Comparison of ENCODE assay signal across 9 cellular contexts in the genomic region with DNA sequence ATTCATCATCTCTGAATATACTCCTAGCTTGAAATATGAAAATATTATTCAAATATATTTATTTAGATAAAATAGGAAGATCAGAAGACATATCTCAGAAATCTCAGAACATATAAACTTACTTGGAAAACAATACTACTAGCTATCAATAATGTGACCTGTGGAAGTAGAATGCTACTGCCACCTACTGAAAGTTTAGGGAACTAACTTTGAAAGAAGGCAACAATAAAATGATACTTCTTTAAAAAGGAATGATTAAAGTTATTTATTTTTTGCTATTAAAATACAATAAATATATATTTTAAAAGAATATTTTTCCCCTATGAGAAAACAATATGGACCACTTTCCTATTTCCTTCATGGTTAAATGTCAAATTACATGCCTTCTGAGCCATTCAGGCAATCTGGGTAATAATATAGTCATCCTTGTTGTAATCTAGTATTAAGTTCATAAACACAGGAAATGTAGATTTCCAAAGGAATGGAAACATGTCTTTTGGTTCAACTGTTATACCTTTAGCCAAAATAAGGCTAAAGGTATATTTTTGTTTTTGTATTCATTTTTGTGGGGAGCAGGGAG. TPM values are rescaled to one million over a fixed set of nuclear protein-coding genes. Genes with fewer than 3 reads are reported as not detected.
A peak's percentile ranks its signal among the peaks of the same experiment; 100 is the strongest.
DNase-seq lines count a peak whose midpoint lies in the region; ATAC-seq, FAIRE-seq and TF ChIP-seq lines count a peak whose summit lies in the region.
"Had no signal": no experiment of that assay in that cellular context is flagged by ENCODE, and none has a peak within 500 bp of the region (broad histone marks: within the 10 kb centered on the region; RNA-seq: fewer than 3 reads in every experiment).

No MANE protein-coding gene starts in this region.

- DNase-seq in NCI-H1092 treated with DMSO at 0.1 percent for 48 hours (lab: John Stamatoyannopoulos, UW) (peak; percentile 9), NCI-H1092 (lab: John Stamatoyannopoulos, UW) (no peak), H9 (no peak), NCI-H82 treated with DMSO at 0.1 percent for 48 hours (lab: John Stamatoyannopoulos, UW; ENCODE audit: unreplicated experiment) (peak; percentile 24), endodermal cell (no peak), pancreas (no peak), iPS-NIHi7 (ENCODE audit: extremely low spot score) (no peak)

- no peak overlapping the region for H4K5ac ChIP-seq in H9 (ENCODE audit: insufficient read length, low read depth, low read length)

- no peak overlapping the region for H3T11ph ChIP-seq in H9 (ENCODE audit: low read length)

- H3K4ac ChIP-seq in H9 (ENCODE audit: low read depth, low read length), result no peak overlapping the region

- H3K4me1 Mint-ChIP-seq in H9 (peaks cover 0 to 3% of the 10 kb centered on the region in 2 experiments; a peak in 1 of 4 replicates), endodermal cell (peaks cover 2% of the 10 kb centered on the region)

- H3K9ac ChIP-seq in H9 (ENCODE audit: extremely low read depth, insufficient read length, low read length) (no peak overlapping the region), endodermal cell (ENCODE audit: extremely low read depth, low read length, poor library complexity, severe bottlenecking) (no peak overlapping the region)

- H2BK12ac ChIP-seq in H9 (ENCODE audit: insufficient read length, low read depth, low read length), result no peak overlapping the region

- no peaks in the 10 kb centered on the region for H3K4me1 ChIP-seq in H9 (ENCODE audit: insufficient read depth, low read length)
- H3K4me1 ChIP-seq in endodermal cell (ENCODE audit: control insufficient read depth, insufficient read depth, low read length), result no peaks in the 10 kb centered on the region
- peaks cover 6 to 7% (median 6%) of the 10 kb centered on the region in 3 donors for H3K4me1 ChIP-seq in pancreas

- H2BK15ac ChIP-seq in H9 (ENCODE audit: low read depth, low read length), result no peak overlapping the region

- H3K4me2 ChIP-seq in H9 (ENCODE audit: insufficient read depth, insufficient read length, low read length), result no peak overlapping the region

- H3K27me3 Mint-ChIP-seq in H9 (ENCODE audit: low read depth) (no peaks in the 10 kb centered on the region), endodermal cell (ENCODE audit: insufficient read depth) (peaks cover 6% of the 10 kb centered on the region)

- no peaks in the 10 kb centered on the region for H3K36me3 Mint-ChIP-seq in H9 (ENCODE audit: insufficient read depth in 1 of 3, low read depth in 3 of 3)
- no peaks in the 10 kb centered on the region for H3K36me3 Mint-ChIP-seq in endodermal cell (ENCODE audit: low read depth)

- no peaks in the 10 kb centered on the region for H3K9me3 ChIP-seq in H9 (ENCODE audit: control insufficient read depth, low read depth, low read length)
- no peaks in the 10 kb centered on the region for H3K9me3 ChIP-seq in endodermal cell (ENCODE audit: control insufficient read depth, low read length)
- H3K9me3 ChIP-seq in pancreas, result no peaks in the 10 kb centered on the region
- H3K9me3 ChIP-seq: BLaER1 treated with 17β-estradiol and CSF1 and Interleukin-3, amounts not matched to agents 10 nM and 100 nM had no signal

- H3K27ac ChIP-seq in H9 (ENCODE audit: insufficient read length, low read depth, low read length) (no peak overlapping the region), endodermal cell (ENCODE audit: low read depth, low read length) (no peak overlapping the region), pancreas (no peak overlapping the region)
- H3K27ac ChIP-seq: BLaER1 treated with 17β-estradiol and CSF1 and Interleukin-3, amounts not matched to agents 10 nM and 100 nM had no signal

- H3K9me3 Mint-ChIP-seq in H9 (no peaks in the 10 kb centered on the region), endodermal cell (no peaks in the 10 kb centered on the region)

- H2BK20ac ChIP-seq in H9 (ENCODE audit: low read depth, low read length, poor library complexity, severe bottlenecking), result no peak overlapping the region

- no peak overlapping the region for H4K91ac ChIP-seq in H9 (ENCODE audit: insufficient read length, low read depth, low read length)

- peak; percentile 98 for FAIRE-seq in pancreas (lab: Jason Lieb, UNC)

- no peak overlapping the region for H2BK5ac ChIP-seq in H9 (ENCODE audit: insufficient read length, low read length)

- peak in 3 of 4 donors; percentile 40 to 66 (median 42) for ATAC-seq in pancreas
- no peak for ATAC-seq in GM19467 (IDR thresholded peaks at IDR 0.05; ENCODE audit: unreplicated experiment)

- no peak overlapping the region for H3K4me3 ChIP-seq in endodermal cell (ENCODE audit: low read length)
- H3K4me3 ChIP-seq in pancreas, result no peak overlapping the region
- H3K4me3 ChIP-seq: BLaER1 treated with 17β-estradiol and CSF1 and Interleukin-3, amounts not matched to agents 10 nM and 100 nM had no signal

- H4K8ac ChIP-seq in H9 (replicated peaks; ENCODE audit: insufficient read length, low read depth, low read length), result no peak overlapping the region

- no peak overlapping the region for H3K18ac ChIP-seq in H9 (ENCODE audit: insufficient read length, low read depth, low read length)

- H3K23me2 ChIP-seq in H9 (ENCODE audit: insufficient read length, low read depth, low read length, poor library complexity, severe bottlenecking), result no peaks in the 10 kb centered on the region

- H2AFZ ChIP-seq in H9 (ENCODE audit: low read length), result no peak overlapping the region

- H3K23ac ChIP-seq in H9 (ENCODE audit: insufficient read length, low read depth, low read length), result no peak overlapping the region

- no peaks in the 10 kb centered on the region for H3K79me2 ChIP-seq in H9 (ENCODE audit: insufficient read depth, low read length)

- H3K27ac Mint-ChIP-seq in H9 (no peak overlapping the region), endodermal cell (no peak overlapping the region)

- H3K56ac ChIP-seq in H9 (ENCODE audit: insufficient read length, low read depth, low read length), result no peak overlapping the region

- H3K4me3 Mint-ChIP-seq in H9 (no peak overlapping the region), endodermal cell (no peak overlapping the region)

- no peaks in the 10 kb centered on the region for H3K79me1 ChIP-seq in H9 (ENCODE audit: insufficient read depth, low read depth, low read length, poor library complexity, severe bottlenecking)

- H2BK120ac ChIP-seq in H9 (ENCODE audit: low read depth, low read length, poor library complexity, severe bottlenecking), result no peak overlapping the region

- intact Hi-C loops in pancreas (cut with DNase I), result loop anchor here in 1 of 3 donors (5.0 kb wide), 1 partner anchor 222 kb away; no protein-coding TSS in a partner anchor

- H4K20me1 ChIP-seq in H9 (ENCODE audit: control insufficient read depth, insufficient read depth, insufficient read length), result no peaks in the 10 kb centered on the region
- H4K20me1 ChIP-seq: BLaER1 treated with 17β-estradiol and CSF1 and Interleukin-3, amounts not matched to agents 10 nM and 100 nM had no signal

- no peak overlapping the region for H2AK5ac ChIP-seq in H9 (ENCODE audit: insufficient read length, low read length)

- no peak overlapping the region for H3K14ac ChIP-seq in H9 (ENCODE audit: insufficient read depth, low read length)

- H3K27me3 ChIP-seq in H9 (ENCODE audit: insufficient read depth, low read length) (no peaks in the 10 kb centered on the region), endodermal cell (ENCODE audit: control insufficient read depth, insufficient read depth, low read length, poor library complexity, severe bottlenecking) (no peaks in the 10 kb centered on the region), pancreas (no peaks in the 10 kb centered on the region)
- H3K27me3 ChIP-seq: BLaER1 treated with 17β-estradiol and CSF1 and Interleukin-3, amounts not matched to agents 10 nM and 100 nM had no signal

- TF ChIP-seq CTCF in H9 (conservative IDR thresholded peaks at IDR 0.05) (peak; percentile 87), endodermal cell (conservative IDR thresholded peaks at IDR 0.05) (peak; percentile 91), pancreas (IDR thresholded peaks at IDR 0.05) (peak; percentile 33 to 61 (median 58))

- no peaks in the 10 kb centered on the region for H3K36me3 ChIP-seq in endodermal cell (ENCODE audit: control insufficient read depth, insufficient read depth, low read length)
- H3K36me3 ChIP-seq in pancreas, result no peaks in the 10 kb centered on the region
- H3K36me3 ChIP-seq: BLaER1 treated with 17β-estradiol and CSF1 and Interleukin-3, amounts not matched to agents 10 nM and 100 nM had no signal

RNA-seq across cellular contexts. Expression of a gene that starts 26.0 kb away (rescaled TPM):
- 0.24 and 0.26 TPM in 2 replicates for total RNA-seq in H9 (2021)
- 1 to 10 TPM in 1 of 2 donors, under 1 TPM in 1; 0.66 to 1.1 TPM for total RNA-seq in endodermal cell
- 0.18 TPM for polyA plus RNA-seq in endodermal cell (2013, experiment 1 of 2)
- 0.33 TPM for polyA plus RNA-seq in endodermal cell (2013, experiment 2 of 2)
- total RNA-seq in pancreas, result 10 to 100 TPM; 11.1 to 24.1 (median 21.7) TPM
- 10 to 100 TPM; 27.7 to 30.9 TPM for polyA plus RNA-seq in pancreas

RNA-seq across cellular contexts. Expression of a gene that starts 28.1 kb away (rescaled TPM):
- total RNA-seq in H9 (2021) (7.7 and 8.2 TPM in 2 replicates), endodermal cell (10 to 100 TPM; 26.6 to 31.3 TPM), pancreas (10 to 100 TPM; 12.3 to 32.3 (median 17.4) TPM)
- polyA plus RNA-seq in endodermal cell (2013, experiment 1 of 2), result 17.1 TPM
- 19.7 TPM for polyA plus RNA-seq in endodermal cell (2013, experiment 2 of 2)
- polyA plus RNA-seq in pancreas, result 1 to 10 TPM; 6.2 to 9.1 TPM

Comparison
In these comparisons a context has a peak if more than half of its experiments do, and no peak if none do; other contexts are left out.
1. DNase-seq: peak in NCI-H1092 treated with DMSO at 0.1 percent for 48 hours (single experiment) and NCI-H82 treated with DMSO at 0.1 percent for 48 hours (single experiment); none in NCI-H1092 (single experiment), H9 (single experiment), endodermal cell (single experiment), pancreas (0 of 6) and iPS-NIHi7 (single experiment).
2. Peak in every context shown above with its lines, with median percentiles within 50 percentile points of each other: CTCF ChIP-seq.